30 cellular contexts compared by ENCODE assay signal in genomic region chr5:62652225-62652624, GRCh38.
"Had no signal": no experiment of that assay in that cellular context is flagged by ENCODE, and none has a peak within 500 bp of the region (broad histone marks: within the 10 kb centered on the region; RNA-seq: fewer than 3 reads in every experiment).

No MANE protein-coding gene starts in this region.

- H3K36me3 ChIP-seq: neutrophil, pancreas, spleen, suprapubic skin, tibial artery, transverse colon, upper lobe of right lung, uterus had no signal

- H3K4me2 ChIP-seq: smooth muscle cell had no signal

- H3K27me3 Mint-ChIP-seq: naive B cell; stimulated activated memory B cell treated with anti-CD40 and anti-IgM and Interleukin-4, amounts not matched to agents 10 μg/mL and 1 μg/mL and 100 μg/mL, for 72 hours; type B pancreatic cell had no signal

- ATAC-seq: naive thymus-derived CD8-positive, alpha-beta T cell; natural killer cell treated with Interleukin-12 subunit alpha and Interleukin-12 subunit beta and Interleukin-15 and Interleukin-18, amount 100 ng/mL, for 72 hours; pancreas; psoas muscle; sciatic nerve; stimulated activated memory B cell treated with anti-CD40 and anti-IgM and Interleukin-4, amounts not matched to agents 10 μg/mL and 1 μg/mL and 100 μg/mL, for 72 hours; upper lobe of right lung had no signal

- H3K27me3 ChIP-seq: pancreas, spleen, suprapubic skin, testis, tibial artery, transverse colon, upper lobe of right lung, uterus had no signal

- H3K4me1 ChIP-seq: pancreas, psoas muscle, suprapubic skin, testis, tibial artery, transverse colon, upper lobe of right lung, uterus had no signal

- DNase-seq: naive B cell; naive thymus-derived CD8-positive, alpha-beta T cell; nephron progenitor cell; nucleus accumbens; pancreas; psoas muscle; right cardiac atrium; spleen; stimulated activated CD4-positive, alpha-beta T cell treated with anti-CD3 and anti-CD28 coated beads, Interleukin-12 subunit alpha, Interleukin-12 subunit beta, amount 100 ng/mL, for 4 hours; stimulated activated CD4-positive, alpha-beta T cell treated with anti-CD3 and anti-CD28 coated beads, Interleukin-1b, Interleukin-23, amount 100 ng/mL, for 48 hours; stimulated activated CD4-positive, alpha-beta T cell treated with anti-CD3 and anti-CD28 coated beads, Interleukin-4, amount 100 ng/mL, for 1 hour; stimulated activated CD4-positive, alpha-beta T cell treated with anti-CD3 and anti-CD28 coated beads, Interleukin-4, amount 100 ng/mL, for 4 hours; stimulated activated CD8-positive, alpha-beta memory T cell treated with anti-CD3 and anti-CD28 coated beads, Interleukin-4, amount 100 ng/mL, for 48 hours; stimulated activated naive CD4-positive, alpha-beta T cell; substantia nigra; testis; tibial artery; transverse colon; upper lobe of right lung; uterus had no signal

- H3K9me3 ChIP-seq: neutrophil, pancreas, psoas muscle, suprapubic skin, testis, transverse colon, upper lobe of right lung, uterus had no signal

- H3K4me3 ChIP-seq: pancreas, psoas muscle, skin epidermis, smooth muscle cell, spleen, suprapubic skin, testis, tibial artery, transverse colon, upper lobe of right lung, uterus had no signal

- H3K27ac ChIP-seq: neutrophil, pancreas, psoas muscle, skin epidermis, spleen, suprapubic skin, testis, tibial artery, transverse colon, upper lobe of right lung, uterus had no signal

- H3K9me3 Mint-ChIP-seq: type B pancreatic cell had no signal

- H3K4me1 Mint-ChIP-seq: nephron progenitor cell; stimulated activated memory B cell treated with anti-CD40 and anti-IgM and Interleukin-4, amounts not matched to agents 10 μg/mL and 1 μg/mL and 100 μg/mL, for 72 hours had no signal

- H3K4me3 Mint-ChIP-seq: naive B cell; naive thymus-derived CD8-positive, alpha-beta T cell; natural killer cell treated with Interleukin-12 subunit alpha and Interleukin-12 subunit beta and Interleukin-15 and Interleukin-18, amount 100 ng/mL, for 72 hours; nephron progenitor cell; neural crest cell; stimulated activated memory B cell treated with anti-CD40 and anti-IgM and Interleukin-4, amounts not matched to agents 10 μg/mL and 1 μg/mL and 100 μg/mL, for 72 hours; stimulated activated naive CD8-positive, alpha-beta T cell treated with anti-CD3 and anti-CD28 coated beads, Interleukin-15, Interleukin-2, amounts not matched to agents 100 ng/mL and 50 ng/mL, for 24 hours; type B pancreatic cell had no signal

- H3K27ac Mint-ChIP-seq: naive B cell; naive thymus-derived CD8-positive, alpha-beta T cell; natural killer cell treated with Interleukin-12 subunit alpha and Interleukin-12 subunit beta and Interleukin-15 and Interleukin-18, amount 100 ng/mL, for 72 hours; nephron progenitor cell; stimulated activated memory B cell treated with anti-CD40 and anti-IgM and Interleukin-4, amounts not matched to agents 10 μg/mL and 1 μg/mL and 100 μg/mL, for 72 hours; stimulated activated naive CD8-positive, alpha-beta T cell treated with anti-CD3 and anti-CD28 coated beads, Interleukin-15, Interleukin-2, amounts not matched to agents 100 ng/mL and 50 ng/mL, for 24 hours; type B pancreatic cell had no signal
